In genomic region chr3:129278970-129279906, GRCh38 we compare ENCODE assay signal across 8 cellular contexts. TPM values are rescaled to one million over a fixed set of nuclear protein-coding genes. Genes with fewer than 3 reads are reported as not detected.
A peak's percentile ranks its signal among the peaks of the same experiment; 100 is the strongest.
DNase-seq lines count a peak whose midpoint lies in the region; ATAC-seq, FAIRE-seq and TF ChIP-seq lines count a peak whose summit lies in the region.

No MANE protein-coding gene starts in this region.

- peak in 3 of 4 donors; percentile 7 to 84 (median 68) for TF ChIP-seq POLR2A in upper lobe of left lung (IDR thresholded peaks at IDR 0.05)

- FAIRE-seq in RCC 7860 (lab: Jason Lieb, UNC) = no peak

- H3K27me3 ChIP-seq in upper lobe of left lung = no peaks in the 10 kb centered on the region

- H3K27ac ChIP-seq in HEK293 (ENCODE audit: extremely low read depth, low read depth, low read length) = peak overlapping the region; percentile 91
- peak overlapping the region; percentile 92 to 96 (median 94) for H3K27ac ChIP-seq in upper lobe of left lung

- H3K36me3 ChIP-seq in HEK293 (ENCODE audit: control insufficient read depth in 2 of 2, insufficient read depth in 1 of 2, low read length in 2 of 2) (peaks cover 12 to 64% of the 10 kb centered on the region in 2 experiments), upper lobe of left lung (peaks cover 5 to 45% (median 22%) of the 10 kb centered on the region in 4 donors)

- POLR2A ChIA-PET in HEK293 (lab: Yijun Ruan, JAX) = interaction anchor here (0.6 to 3.5 kb wide), 7 partner anchors 18 to 632 kb away, joined by 3 to 42 read pairs (median 3); a partner anchor contains a TSS

- no peak for TF ChIP-seq EP300 in upper lobe of left lung (IDR thresholded peaks at IDR 0.05)

- CTCF ChIA-PET in HEK293 (lab: Yijun Ruan, JAX) = interaction anchor here (0.6 kb wide), 2 partner anchors 67 to 160 kb away, joined by 3 read pairs; no protein-coding TSS in a partner anchor

- 0 to 1% methylated on average over 23 to 55 of the region's 82 CpGs for WGBS in upper lobe of left lung, 2 donors

- DNase-seq in COLO829 (ENCODE audit: low spot score) = peak; percentile 61
- DNase-seq in RCC 7860 (ENCODE audit: low spot score) = peak; percentile 52
- peak; percentile 29 for DNase-seq in activated gamma-delta T cell treated with anti-CD3 and anti-CD28 coated beads, Interleukin-2, amount 50 U/mL, for 16 hours (ENCODE audit: low read depth)
- DNase-seq in glomerular visceral epithelial cell (ENCODE audit: extremely low spot score) = peak; percentile 66
- DNase-seq in pons (ENCODE audit: low spot score) = peak; percentile 9
- peak; percentile 36 to 83 for DNase-seq in upper lobe of left lung

- H3K9me3 ChIP-seq in HEK293 (ENCODE audit: control insufficient read depth, insufficient read depth, low read depth, low read length) (no peaks in the 10 kb centered on the region), upper lobe of left lung (no peaks in the 10 kb centered on the region)

- ATAC-seq in upper lobe of left lung (ENCODE audit: low FRiP score in 2 of 2) (peak; percentile 50 to 64), HG02759 (IDR thresholded peaks at IDR 0.05; ENCODE audit: unreplicated experiment) (no peak)

- no peak for TF ChIP-seq CTCF in HEK293 (tag by site-specific recombination; IDR thresholded peaks at IDR 0.05)
- TF ChIP-seq CTCF in upper lobe of left lung (IDR thresholded peaks at IDR 0.05) = no peak

- H3K4me3 ChIP-seq in HEK293 (ENCODE audit: low read depth, low read length) = peak overlapping the region; percentile 83
- peak overlapping the region; percentile 74 to 81 (median 77) for H3K4me3 ChIP-seq in upper lobe of left lung

- peaks cover 4% of the 10 kb centered on the region for H3K4me1 ChIP-seq in HEK293 (ENCODE audit: control insufficient read depth, insufficient read depth, low read length)
- peaks cover 21 to 29% (median 24%) of the 10 kb centered on the region in 4 donors for H3K4me1 ChIP-seq in upper lobe of left lung

TF ChIP-seq in HEK293, 187 proteins besides CTCF, POLR2A, EP300 and RAD21 (continues in another document):
- TF ChIP-seq ZNF175 (tag by site-specific recombination; IDR thresholded peaks at IDR 0.05) (no peak), ZSCAN30 (tag by site-specific recombination; IDR thresholded peaks at IDR 0.05) (0 out of 2 replicates have a peak, but pooled peaks have one; percentile 29), ZNF223 (tag by site-specific recombination; IDR thresholded peaks at IDR 0.05) (no peak), ZNF140 (tag by site-specific recombination; IDR thresholded peaks at IDR 0.05) (no peak), ZNF544 (tag by site-specific recombination; IDR thresholded peaks at IDR 0.05) (no peak), SALL2 (tag by site-specific recombination; IDR thresholded peaks at IDR 0.05; ENCODE audit: borderline replicate concordance) (no peak), ZNF76 (tag by site-specific recombination; IDR thresholded peaks at IDR 0.05; ENCODE audit: borderline replicate concordance, low read depth) (no peak), SCRT2 (tag by site-specific recombination; IDR thresholded peaks at IDR 0.05) (no peak), ZNF404 (tag by site-specific recombination; IDR thresholded peaks at IDR 0.05) (no peak), ZNF560 (tag by site-specific recombination; IDR thresholded peaks at IDR 0.05; ENCODE audit: borderline replicate concordance) (no peak), ZNF10 (tag by site-specific recombination; IDR thresholded peaks at IDR 0.05) (peak; percentile 50; the same call in 1 of the 2 replicates), ZFP69B (tag by site-specific recombination; IDR thresholded peaks at IDR 0.05) (no peak), ZNF335 (tag by site-specific recombination; conservative IDR thresholded peaks at IDR 0.05) (peak; percentile 93), ZNF311 (tag by site-specific recombination; IDR thresholded peaks at IDR 0.05; ENCODE audit: borderline replicate concordance) (no peak), RBAK (tag by site-specific recombination; IDR thresholded peaks at IDR 0.05) (no peak), KLF9 (tag by site-specific recombination; IDR thresholded peaks at IDR 0.05; ENCODE audit: low read depth) (0 out of 2 replicates have a peak, but pooled peaks have one; percentile 16), ZNF837 (tag by site-specific recombination; IDR thresholded peaks at IDR 0.05) (no peak), ZNF747 (tag by site-specific recombination; IDR thresholded peaks at IDR 0.05) (no peak), GLIS2 (tag by site-specific recombination; IDR thresholded peaks at IDR 0.05) (no peak; the same call in 1 of the 2 replicates), ZNF670 (tag by site-specific recombination; IDR thresholded peaks at IDR 0.05; ENCODE audit: low read depth) (no peak), ZNF518A (tag by site-specific recombination; conservative IDR thresholded peaks at IDR 0.05; ENCODE audit: low read depth) (no peak), ZNF610 (tag by site-specific recombination; IDR thresholded peaks at IDR 0.05; ENCODE audit: borderline replicate concordance) (no peak), SP3 (tag by site-specific recombination; IDR thresholded peaks at IDR 0.05) (peak; percentile 6; the same call in 1 of the 2 replicates)
- TF ChIP-seq, protein P1, sequence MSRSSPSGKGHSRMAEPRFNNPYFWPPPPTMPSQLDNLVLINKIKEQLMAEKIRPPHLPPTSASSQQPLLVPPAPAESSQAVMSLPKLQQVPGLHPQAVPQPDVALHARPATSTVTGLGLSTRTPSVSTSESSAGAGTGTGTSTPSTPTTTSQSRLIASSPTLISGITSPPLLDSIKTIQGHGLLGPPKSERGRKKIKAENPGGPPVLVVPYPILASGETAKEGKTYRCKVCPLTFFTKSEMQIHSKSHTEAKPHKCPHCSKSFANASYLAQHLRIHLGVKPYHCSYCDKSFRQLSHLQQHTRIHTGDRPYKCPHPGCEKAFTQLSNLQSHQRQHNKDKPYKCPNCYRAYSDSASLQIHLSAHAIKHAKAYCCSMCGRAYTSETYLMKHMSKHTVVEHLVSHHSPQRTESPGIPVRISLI (tag by site-specific recombination; IDR thresholded peaks at IDR 0.05) = no peak
- TF ChIP-seq, protein P2, sequence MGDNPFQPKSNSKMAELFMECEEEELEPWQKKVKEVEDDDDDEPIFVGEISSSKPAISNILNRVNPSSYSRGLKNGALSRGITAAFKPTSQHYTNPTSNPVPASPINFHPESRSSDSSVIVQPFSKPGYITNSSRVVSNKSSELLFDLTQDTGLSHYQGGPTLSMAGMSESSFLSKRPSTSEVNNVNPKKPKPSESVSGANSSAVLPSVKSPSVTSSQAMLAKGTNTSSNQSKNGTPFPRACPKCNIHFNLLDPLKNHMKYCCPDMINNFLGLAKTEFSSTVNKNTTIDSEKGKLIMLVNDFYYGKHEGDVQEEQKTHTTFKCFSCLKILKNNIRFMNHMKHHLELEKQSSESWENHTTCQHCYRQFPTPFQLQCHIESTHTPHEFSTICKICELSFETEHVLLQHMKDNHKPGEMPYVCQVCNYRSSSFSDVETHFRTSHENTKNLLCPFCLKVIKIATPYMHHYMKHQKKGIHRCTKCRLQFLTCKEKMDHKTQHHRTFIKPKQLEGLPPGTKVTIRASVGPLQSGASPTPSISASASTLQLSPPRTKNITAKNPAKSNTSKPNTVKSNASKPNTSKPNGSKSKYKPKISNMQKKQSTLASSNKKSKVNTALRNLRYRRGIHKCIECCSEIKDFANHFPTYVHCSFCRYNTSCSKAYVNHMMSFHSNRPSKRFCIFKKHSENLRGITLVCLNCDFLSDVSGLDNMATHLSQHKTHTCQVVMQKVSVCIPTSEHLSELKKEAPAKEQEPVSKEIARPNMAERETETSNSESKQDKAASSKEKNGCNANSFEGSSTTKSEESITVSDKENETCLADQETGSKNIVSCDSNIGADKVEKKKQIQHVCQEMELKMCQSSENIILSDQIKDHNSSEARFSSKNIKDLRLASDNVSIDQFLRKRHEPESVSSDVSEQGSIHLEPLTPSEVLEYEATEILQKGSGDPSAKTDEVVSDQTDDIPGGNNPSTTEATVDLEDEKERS (tag by site-specific recombination; IDR thresholded peaks at IDR 0.05) = no peak

RNA-seq across cellular contexts. Expression of gene HMCES, which starts 0.6 kb away (rescaled TPM):
- 10 to 100 TPM; 27.0 to 38.0 (median 31.1) TPM for total RNA-seq in upper lobe of left lung

RNA-seq across cellular contexts. Expression of gene COPG1, which starts 29.8 kb away (rescaled TPM):
- total RNA-seq in upper lobe of left lung = 100 to 1,000 TPM; 108 to 191 (median 171) TPM

Comparison
In these comparisons a context has a peak if more than half of its experiments do, and no peak if none do; other contexts are left out.
1. DNase-seq: peak in every context shown above with its lines; median percentile 66 in glomerular visceral epithelial cell; 61 in COLO829; 60 in upper lobe of left lung; 52 in RCC 7860; 29 in activated gamma-delta T cell treated with anti-CD3 and anti-CD28 coated beads, Interleukin-2, amount 50 U/mL, for 16 hours; 9 in pons.